ENCODE assay signal across 9 cellular contexts in the genomic region with DNA sequence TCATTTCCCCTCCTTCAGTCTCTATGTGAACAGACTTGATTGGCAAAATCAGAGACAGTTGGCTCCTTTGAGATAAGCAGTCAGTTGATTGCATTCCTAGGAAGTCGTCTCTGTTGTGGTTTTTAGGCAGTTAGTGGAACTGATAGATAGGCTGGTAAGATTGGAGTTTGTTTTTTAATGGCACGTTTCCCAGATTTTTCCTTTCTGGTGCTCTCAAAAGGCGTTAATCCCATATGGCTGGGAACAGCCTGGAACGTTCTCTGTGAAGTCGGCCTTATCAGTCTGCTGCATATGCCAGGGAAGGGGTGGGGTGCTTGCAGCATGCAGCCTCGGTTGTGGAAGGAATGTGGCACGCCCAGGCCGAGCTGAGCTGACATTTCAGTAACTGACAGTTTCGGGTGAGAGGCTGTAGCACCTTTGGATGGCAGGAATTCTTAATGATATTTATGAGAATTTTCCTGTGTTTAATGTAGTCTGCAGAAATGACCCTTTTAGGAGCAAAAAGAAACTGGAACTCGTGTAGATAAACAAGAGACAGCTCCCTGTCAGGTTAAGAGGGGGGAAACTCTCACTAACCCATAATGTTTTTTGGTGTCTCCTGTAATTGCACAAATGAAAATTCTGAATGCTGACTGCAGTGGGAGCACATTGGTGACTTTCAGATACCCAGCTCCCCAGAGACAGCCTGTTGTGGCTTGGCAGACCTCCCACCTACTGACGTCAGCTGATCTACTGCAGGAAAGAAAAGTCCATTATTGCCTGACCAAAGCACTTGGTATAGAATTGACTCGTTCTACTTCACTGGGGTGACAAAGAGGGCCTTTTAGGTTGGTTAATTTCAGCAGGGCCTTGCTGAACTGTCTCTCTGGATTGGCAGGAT. TPM values are rescaled to one million over a fixed set of nuclear protein-coding genes. Genes with fewer than 3 reads are reported as not detected.
A peak's percentile ranks its signal among the peaks of the same experiment; 100 is the strongest.
DNase-seq lines count a peak whose midpoint lies in the region; ATAC-seq and TF ChIP-seq lines count a peak whose summit lies in the region.
"Had no signal": no experiment of that assay in that cellular context is flagged by ENCODE, and none has a peak within 500 bp of the region (broad histone marks: within the 10 kb centered on the region; RNA-seq: fewer than 3 reads in every experiment).

No MANE protein-coding gene starts in this region.

- intact Hi-C loops in left ventricle myocardium superior (cut with micrococcal nuclease): no loop called here

- H3K4me1 ChIP-seq in BE2C (peaks cover 10% of the 10 kb centered on the region), SJSA1 (replicated peaks) (peaks cover 56% of the 10 kb centered on the region)

- ATAC-seq in GM19351 (IDR thresholded peaks at IDR 0.05; ENCODE audit: unreplicated experiment): peak; percentile 71
- ATAC-seq in left ventricle myocardium superior: peak; percentile 85

- no peaks in the 10 kb centered on the region for H3K36me3 ChIP-seq in BE2C
- peaks cover 26% of the 10 kb centered on the region for H3K36me3 ChIP-seq in SJSA1

- H3K4me3 ChIP-seq in BE2C (ENCODE audit: low read depth, low read length) (peak overlapping the region; percentile 49), SJSA1 (peak overlapping the region; percentile 2; the same call in 1 of the 2 replicates)

- H3K9me3 ChIP-seq in BE2C (no peaks in the 10 kb centered on the region), SJSA1 (replicated peaks) (no peaks in the 10 kb centered on the region)

- H3K27me3 ChIP-seq in BE2C (no peaks in the 10 kb centered on the region), SJSA1 (replicated peaks) (no peaks in the 10 kb centered on the region)

- peak overlapping the region; percentile 66 for H3K27ac ChIP-seq in SJSA1
- H3K27ac ChIP-seq: HL-60 had no signal

- DNase-seq in BE2C: peak; percentile 91
- peak in 74 of 76 experiments; percentile 29 to 96 (median 84) for DNase-seq in HUDEP-2 (lab: John Stamatoyannopoulos, UW; ENCODE audit: unreplicated experiment in 76 of 76)
- peak; percentile 84 to 85 for DNase-seq in SJSA1 (ENCODE audit: low read depth in 1 of 2, low spot score in 2 of 2)
- peak in 57 of 58 donors; percentile 7 to 94 (median 75) for DNase-seq in anterior cingulate cortex (lab: John Stamatoyannopoulos, UW)
- DNase-seq in left ventricle myocardium superior: peak; percentile 83
- DNase-seq in retina: peak; percentile 45
- DNase-seq in NOMO-1 treated with dmso at 0.1 percent for 144 hours (lab: John Stamatoyannopoulos, UW; ENCODE audit: unreplicated experiment): no peak

- no peak for TF ChIP-seq CTCF in BE2C (IDR thresholded peaks at IDR 0.05; ENCODE audit: low read depth, low read length)

RNA-seq across cellular contexts. Expression of a gene that starts 6.3 kb away (rescaled TPM):
- polyA plus RNA-seq in BE2C (2012; ENCODE audit: insufficient read depth, insufficient read length, low read depth): 282 TPM
- total RNA-seq in SJSA1 (2014; rRNA removed; shearing (Covaris generic)): 165 and 181 TPM in 2 replicates
- total RNA-seq in left ventricle myocardium superior: 244 TPM

RNA-seq across cellular contexts. Expression of a gene that starts 54.2 kb away (rescaled TPM):
- polyA plus RNA-seq in BE2C (2012; ENCODE audit: insufficient read depth, insufficient read length, low read depth): 3.3 TPM
- 31.3 and 49.3 TPM in 2 replicates for total RNA-seq in SJSA1 (2014; rRNA removed; shearing (Covaris generic))
- 20.6 TPM for total RNA-seq in left ventricle myocardium superior
